28 cellular contexts compared by ENCODE assay signal in genomic region chr13:27587083-27587482, GRCh38.
"Had no signal": no experiment of that assay in that cellular context is flagged by ENCODE, and none has a peak within 500 bp of the region (broad histone marks: within the 10 kb centered on the region; RNA-seq: fewer than 3 reads in every experiment).

No MANE protein-coding gene starts in this region.

- H3K27ac ChIP-seq: body of pancreas, coronary artery, dorsolateral prefrontal cortex, neural progenitor cell, vagina had no signal

- H3K27ac Mint-ChIP-seq: activated CD4-positive, alpha-beta memory T cell treated with anti-CD3 and anti-CD28 coated beads for 36 hours; activated CD4-positive, alpha-beta T cell treated with anti-CD3 and anti-CD28 coated beads, Interleukin-2, amount 10 ng/mL, durations not matched to agents 24 days and 14 days; activated naive CD4-positive, alpha-beta T cell treated with anti-CD3 and anti-CD28 coated beads, Interleukin-2, amount 50 U/mL, for 24 hours; activated T-cell treated with anti-CD3 and anti-CD28 coated beads, Interleukin-2, amount 50 U/mL, for 24 hours; activated T-helper 17 cell treated with anti-CD3 and anti-CD28 coated beads, Interleukin-2, amount 50 U/mL, for 72 hours; neural progenitor cell; stimulated activated effector memory CD8-positive, alpha-beta T cell treated with anti-CD3 and anti-CD28 coated beads, Interleukin-12 subunit alpha, Interleukin-12 subunit beta, amount 100 ng/mL, for 72 hours; stimulated activated naive CD8-positive, alpha-beta T cell treated with anti-CD3 and anti-CD28 coated beads, Interleukin-15, amount 100 ng/mL, for 72 hours; T-helper 1 cell treated with Interleukin-12 subunit alpha and Interleukin-12 subunit beta and Interleukin-4 antibody, amounts not matched to agents 30 μg/mL and 1 μg/mL, for 36 hours; type B pancreatic cell had no signal

- H2AFZ ChIP-seq: neural progenitor cell had no signal

- H3K4me3 ChIP-seq: body of pancreas, coronary artery, dorsolateral prefrontal cortex, neural progenitor cell, skin epidermis, vagina had no signal

- ATAC-seq: activated T-helper 17 cell treated with anti-CD3 and anti-CD28 coated beads, Interleukin-2, amount 50 U/mL, for 72 hours; body of pancreas; naive thymus-derived CD8-positive, alpha-beta T cell; sciatic nerve; stimulated activated effector memory CD8-positive, alpha-beta T cell treated with anti-CD3 and anti-CD28 coated beads, Interleukin-12 subunit alpha, Interleukin-12 subunit beta, amount 100 ng/mL, for 72 hours; stimulated activated naive CD8-positive, alpha-beta T cell treated with anti-CD3 and anti-CD28 coated beads, Interleukin-15, amount 100 ng/mL, for 72 hours had no signal

- H3K36me3 ChIP-seq: neural progenitor cell, vagina had no signal

- H3K4me1 ChIP-seq: neural progenitor cell, vagina had no signal

- H3K36me3 Mint-ChIP-seq: neural progenitor cell; stimulated activated effector memory CD8-positive, alpha-beta T cell treated with anti-CD3 and anti-CD28 coated beads, Interleukin-12 subunit alpha, Interleukin-12 subunit beta, amount 100 ng/mL, for 72 hours had no signal

- H3K4me3 Mint-ChIP-seq: activated CD4-positive, alpha-beta memory T cell treated with anti-CD3 and anti-CD28 coated beads for 36 hours; activated CD4-positive, alpha-beta T cell treated with anti-CD3 and anti-CD28 coated beads, Interleukin-2, amount 10 ng/mL, durations not matched to agents 24 days and 14 days; activated naive CD4-positive, alpha-beta T cell treated with anti-CD3 and anti-CD28 coated beads, Interleukin-2, amount 50 U/mL, for 24 hours; activated T-cell treated with anti-CD3 and anti-CD28 coated beads, Interleukin-2, amount 50 U/mL, for 24 hours; activated T-helper 17 cell treated with anti-CD3 and anti-CD28 coated beads, Interleukin-2, amount 50 U/mL, for 72 hours; neural progenitor cell; stimulated activated effector memory CD8-positive, alpha-beta T cell treated with anti-CD3 and anti-CD28 coated beads, Interleukin-12 subunit alpha, Interleukin-12 subunit beta, amount 100 ng/mL, for 72 hours; stimulated activated naive CD8-positive, alpha-beta T cell treated with anti-CD3 and anti-CD28 coated beads, Interleukin-15, amount 100 ng/mL, for 72 hours; T-helper 1 cell treated with Interleukin-12 subunit alpha and Interleukin-12 subunit beta and Interleukin-4 antibody, amounts not matched to agents 30 μg/mL and 1 μg/mL, for 36 hours; type B pancreatic cell had no signal

- H3K27me3 Mint-ChIP-seq: activated CD4-positive, alpha-beta memory T cell treated with anti-CD3 and anti-CD28 coated beads for 36 hours; activated CD4-positive, alpha-beta T cell treated with anti-CD3 and anti-CD28 coated beads, Interleukin-2, amount 10 ng/mL, durations not matched to agents 24 days and 14 days; activated naive CD4-positive, alpha-beta T cell treated with anti-CD3 and anti-CD28 coated beads, Interleukin-2, amount 50 U/mL, for 24 hours; activated T-cell treated with anti-CD3 and anti-CD28 coated beads, Interleukin-2, amount 50 U/mL, for 24 hours; activated T-helper 17 cell treated with anti-CD3 and anti-CD28 coated beads, Interleukin-2, amount 50 U/mL, for 72 hours; naive thymus-derived CD8-positive, alpha-beta T cell; stimulated activated naive CD8-positive, alpha-beta T cell treated with anti-CD3 and anti-CD28 coated beads, Interleukin-15, amount 100 ng/mL, for 72 hours; type B pancreatic cell had no signal

- DNase-seq: activated CD4-positive, alpha-beta memory T cell treated with anti-CD3 and anti-CD28 coated beads for 36 hours; activated CD4-positive, alpha-beta T cell treated with anti-CD3 and anti-CD28 coated beads, Interleukin-2, amount 10 ng/mL, durations not matched to agents 24 days and 14 days; activated CD4-positive, CD25-positive, alpha-beta regulatory T cell treated with anti-CD3 and anti-CD28 coated beads, Interleukin-2, amount 50 U/mL, for 72 hours; activated CD8-positive, alpha-beta memory T cell treated with anti-CD3 and anti-CD28 coated beads, Interleukin-2, amount 50 U/mL, for 48 hours; activated T-cell treated with anti-CD3 and anti-CD28 coated beads, Interleukin-2, amount 50 U/mL, for 24 hours; anterior cingulate cortex; body of pancreas; cerebellar nuclear complex; dorsolateral prefrontal cortex; effector memory CD4-positive, alpha-beta T cell; midbrain; naive thymus-derived CD8-positive, alpha-beta T cell; occipital lobe; stimulated activated CD4-positive, alpha-beta T cell treated with anti-CD3 and anti-CD28 coated beads, Interleukin-4, amount 100 ng/mL, for 24 hours; stimulated activated naive CD8-positive, alpha-beta T cell treated with anti-CD3 and anti-CD28 coated beads, Interleukin-15, amount 100 ng/mL, for 72 hours; substantia nigra; SW 1271; T1000 had no signal

- H3K27me3 ChIP-seq: body of pancreas, dorsolateral prefrontal cortex, neural progenitor cell, vagina had no signal

- H3K9me3 ChIP-seq: body of pancreas, vagina had no signal

- H3K9me3 Mint-ChIP-seq: activated CD4-positive, alpha-beta memory T cell treated with anti-CD3 and anti-CD28 coated beads for 36 hours; activated CD4-positive, alpha-beta T cell treated with anti-CD3 and anti-CD28 coated beads, Interleukin-2, amount 10 ng/mL, durations not matched to agents 24 days and 14 days; activated naive CD4-positive, alpha-beta T cell treated with anti-CD3 and anti-CD28 coated beads, Interleukin-2, amount 50 U/mL, for 24 hours; activated T-helper 17 cell treated with anti-CD3 and anti-CD28 coated beads, Interleukin-2, amount 50 U/mL, for 72 hours; neural progenitor cell; stimulated activated effector memory CD8-positive, alpha-beta T cell treated with anti-CD3 and anti-CD28 coated beads, Interleukin-12 subunit alpha, Interleukin-12 subunit beta, amount 100 ng/mL, for 72 hours; stimulated activated naive CD8-positive, alpha-beta T cell treated with anti-CD3 and anti-CD28 coated beads, Interleukin-15, amount 100 ng/mL, for 72 hours; T-helper 1 cell treated with Interleukin-12 subunit alpha and Interleukin-12 subunit beta and Interleukin-4 antibody, amounts not matched to agents 30 μg/mL and 1 μg/mL, for 36 hours had no signal

- H3K4me2 ChIP-seq: neural progenitor cell had no signal
